Comparison of ENCODE assay signal across 13 cellular contexts in the genomic region with DNA sequence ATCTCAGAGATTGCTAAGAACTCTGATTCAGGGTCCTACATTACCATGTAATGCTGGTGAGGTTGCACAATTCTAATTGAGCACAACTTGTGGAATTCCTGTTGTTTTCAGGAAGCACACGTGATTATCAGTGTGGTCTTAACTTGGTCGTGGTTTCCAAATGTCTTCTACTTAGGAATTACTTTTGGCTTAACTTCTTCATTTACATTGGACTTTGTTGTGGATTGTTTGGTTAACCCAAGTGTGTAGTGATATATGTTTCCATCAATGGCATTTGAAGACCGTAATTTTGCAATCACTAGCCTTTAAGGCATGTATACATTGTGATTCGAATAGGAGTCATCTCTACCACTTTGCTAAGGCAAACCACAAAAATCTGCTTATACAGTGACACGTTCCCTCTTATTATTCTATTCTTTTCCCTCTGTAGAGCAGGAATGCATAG.
DNase-seq lines count a peak whose midpoint lies in the region; ATAC-seq and TF ChIP-seq lines count a peak whose summit lies in the region.
"Had no signal": no experiment of that assay in that cellular context is flagged by ENCODE, and none has a peak within 500 bp of the region (broad histone marks: within the 10 kb centered on the region; RNA-seq: fewer than 3 reads in every experiment).

No MANE protein-coding gene starts in this region.

- no peaks in the 10 kb centered on the region for H3K9me3 Mint-ChIP-seq in naive thymus-derived CD4-positive, alpha-beta T cell

- no peak overlapping the region for H3K4ac ChIP-seq in trophoblast cell (ENCODE audit: low read depth, low read length)

- no peak overlapping the region for H3K27ac Mint-ChIP-seq in naive thymus-derived CD4-positive, alpha-beta T cell

- DNase-seq in ELR (ENCODE audit: low read depth) (peak; percentile 99), NB4 (ENCODE audit: low read depth) (peak; percentile 53), mammary epithelial cell (peak; percentile 96), trophoblast cell (peak; percentile 33 to 65), head of caudate nucleus (no peak), colonic mucosa (no peak)
- DNase-seq in naive thymus-derived CD4-positive, alpha-beta T cell: no peak
- DNase-seq: glutamatergic neuron; NCI-H1092; stimulated activated CD4-positive, alpha-beta T cell treated with anti-CD3 and anti-CD28 coated beads, Interleukin-4, amount 100 ng/mL, for 24 hours; stomach had no signal

- CTCF ChIA-PET in mammary epithelial cell (lab: Charles Lee; ENCODE audit: low non-redundant PET): no interaction called here
- CTCF ChIA-PET in naive thymus-derived CD4-positive, alpha-beta T cell (lab: Charles Lee): no interaction called here

- H2BK120ac ChIP-seq in trophoblast cell (ENCODE audit: insufficient read depth, low read length, poor library complexity): no peak overlapping the region

- intact Hi-C loops in mammary epithelial cell (cut with micrococcal nuclease): loop anchor here (1.0 to 10.0 kb wide), 9 partner anchors 15 to 538 kb away; no protein-coding TSS in a partner anchor
- intact Hi-C loops in head of caudate nucleus (cut with DNase I): no loop called here
- intact Hi-C loops in naive thymus-derived CD4-positive, alpha-beta T cell (cut with micrococcal nuclease): loop anchor here in 1 of 2 donors (10.0 kb wide), 1 partner anchor 378 kb away; no protein-coding TSS in a partner anchor
- intact Hi-C loops in colonic mucosa (cut with DNase I): no loop called here

- TF ChIP-seq POLR2A in NB4 (IDR thresholded peaks at IDR 0.05; ENCODE audit: extremely low read depth, insufficient read length): no peak

- H3K36me3 ChIP-seq in mammary epithelial cell (ENCODE audit: insufficient read depth, low read length) (no peaks in the 10 kb centered on the region), trophoblast cell (ENCODE audit: control insufficient read depth in 1 of 2, insufficient read depth in 2 of 2, low read length in 2 of 2) (no peaks in the 10 kb centered on the region), colonic mucosa (no peaks in the 10 kb centered on the region)
- H3K36me3 ChIP-seq in naive thymus-derived CD4-positive, alpha-beta T cell (ENCODE audit: control insufficient read depth in 2 of 3, insufficient read depth in 3 of 3, low read length in 3 of 3): no peaks in the 10 kb centered on the region
- H3K36me3 ChIP-seq: stomach had no signal

- H3K4me3 ChIP-seq in NB4 (ENCODE audit: low read depth, low read length) (no peak overlapping the region), mammary epithelial cell (replicated peaks in 1 of 3; ENCODE audit: insufficient read depth in 1 of 3, low read depth in 2 of 3, low read length in 3 of 3) (no peak overlapping the region), trophoblast cell (ENCODE audit: low read depth, low read length) (no peak overlapping the region), colonic mucosa (no peak overlapping the region)
- H3K4me3 ChIP-seq in naive thymus-derived CD4-positive, alpha-beta T cell (ENCODE audit: low read length): no peak overlapping the region
- H3K4me3 ChIP-seq: lung, stomach had no signal

- H3K18ac ChIP-seq in trophoblast cell (ENCODE audit: low read length): no peak overlapping the region

- no peak for ATAC-seq in GM21515 (IDR thresholded peaks at IDR 0.05; ENCODE audit: unreplicated experiment)
- ATAC-seq in naive thymus-derived CD4-positive, alpha-beta T cell: no peak

- H3K14ac ChIP-seq in trophoblast cell (ENCODE audit: low read length): no peak overlapping the region

- H2BK12ac ChIP-seq in trophoblast cell (ENCODE audit: low read length): no peak overlapping the region

- no peaks in the 10 kb centered on the region for H3K9me3 ChIP-seq in mammary epithelial cell (replicated peaks; ENCODE audit: insufficient read depth, low read length)
- no peaks in the 10 kb centered on the region for H3K9me3 ChIP-seq in trophoblast cell (ENCODE audit: insufficient read depth, low read depth, low read length)
- no peaks in the 10 kb centered on the region for H3K9me3 ChIP-seq in naive thymus-derived CD4-positive, alpha-beta T cell (ENCODE audit: control insufficient read depth in 2 of 3, low read length in 3 of 3)
- no peaks in the 10 kb centered on the region for H3K9me3 ChIP-seq in colonic mucosa
- H3K9me3 ChIP-seq: stomach had no signal

- no peak overlapping the region for H2BK5ac ChIP-seq in trophoblast cell (ENCODE audit: low read depth, low read length, poor library complexity)

- H3K27ac ChIP-seq in mammary epithelial cell (ENCODE audit: insufficient read depth, low read depth, low read length) (peak overlapping the region; percentile 80), trophoblast cell (ENCODE audit: low read depth, low read length) (no peak overlapping the region), colonic mucosa (no peak overlapping the region)
- no peak overlapping the region for H3K27ac ChIP-seq in naive thymus-derived CD4-positive, alpha-beta T cell (ENCODE audit: low read depth, low read length)
- H3K27ac ChIP-seq: stomach had no signal

- POLR2A ChIA-PET in naive thymus-derived CD4-positive, alpha-beta T cell (lab: Charles Lee): no interaction called here

- H4K12ac ChIP-seq in trophoblast cell (ENCODE audit: low read depth, low read length): no peak overlapping the region

- H2AK5ac ChIP-seq in trophoblast cell (ENCODE audit: low read length): no peak overlapping the region

- H4K20me1 ChIP-seq in mammary epithelial cell (ENCODE audit: insufficient read depth, low read length): no peaks in the 10 kb centered on the region

- H4K91ac ChIP-seq in trophoblast cell (ENCODE audit: low read depth, low read length): no peak overlapping the region

- H3K4me1 Mint-ChIP-seq in naive thymus-derived CD4-positive, alpha-beta T cell: peaks cover 11 to 22% (median 13%) of the 10 kb centered on the region in 7 donors

- BruUV-seq in mammary epithelial cell (replicated peaks; lab: Mats Ljungman, UMichigan): no TSS peak

- no peaks in the 10 kb centered on the region for H3K27me3 ChIP-seq in mammary epithelial cell (ENCODE audit: insufficient read depth, low read length)
- no peaks in the 10 kb centered on the region for H3K27me3 ChIP-seq in trophoblast cell (ENCODE audit: insufficient read depth, low read length)
- H3K27me3 ChIP-seq in naive thymus-derived CD4-positive, alpha-beta T cell (ENCODE audit: control insufficient read depth in 2 of 2, insufficient read depth in 2 of 2, low read length in 2 of 2): no peaks in the 10 kb centered on the region
- H3K27me3 ChIP-seq in colonic mucosa: no peaks in the 10 kb centered on the region
- H3K27me3 ChIP-seq: stomach had no signal

- dilution Hi-C loops in mammary epithelial cell (cut with HindIII; ENCODE audit: low sequenced_read_pairs): no loop called here

- no peak overlapping the region for H4K8ac ChIP-seq in trophoblast cell (ENCODE audit: low read depth, low read length)

- peaks cover 4 to 44% (median 10%) of the 10 kb centered on the region in 5 donors for H3K27me3 Mint-ChIP-seq in naive thymus-derived CD4-positive, alpha-beta T cell

- H3K79me1 ChIP-seq in trophoblast cell (ENCODE audit: low read length): peaks cover 8% of the 10 kb centered on the region

- TF ChIP-seq CTCF in NB4 (IDR thresholded peaks at IDR 0.05; ENCODE audit: low read depth, low read length): no peak
- TF ChIP-seq CTCF in mammary epithelial cell (conservative IDR thresholded peaks at IDR 0.05 in 1 of 2, IDR thresholded peaks at IDR 0.05 in 1 of 2; ENCODE audit: extremely low read depth in 1 of 2, insufficient read depth in 1 of 2, low read depth in 1 of 2, low read length in 2 of 2): no peak
- TF ChIP-seq CTCF in colonic mucosa (IDR thresholded peaks at IDR 0.05): no peak

- H3K36me3 Mint-ChIP-seq in naive thymus-derived CD4-positive, alpha-beta T cell: no peaks in the 10 kb centered on the region

- H3K23ac ChIP-seq in trophoblast cell (ENCODE audit: low read length): no peak overlapping the region

- in situ Hi-C loops in mammary epithelial cell (cut with MboI; ENCODE audit: low sequenced_read_pairs in 2 of 2): no loop called here

- H3K4me1 ChIP-seq in mammary epithelial cell (ENCODE audit: insufficient read depth, low read length) (peaks cover 49% of the 10 kb centered on the region), trophoblast cell (ENCODE audit: control insufficient read depth in 1 of 2, insufficient read depth in 2 of 2, low read length in 2 of 2) (peaks cover 9 to 10% of the 10 kb centered on the region in 2 experiments), colonic mucosa (no peaks in the 10 kb centered on the region)
- peaks cover 6 to 9% of the 10 kb centered on the region in 2 donors for H3K4me1 ChIP-seq in naive thymus-derived CD4-positive, alpha-beta T cell (ENCODE audit: control insufficient read depth in 2 of 2, insufficient read depth in 2 of 2, low read length in 2 of 2)

- no peak overlapping the region for H2AFZ ChIP-seq in mammary epithelial cell (ENCODE audit: low read depth, low read length)
- H2AFZ ChIP-seq in trophoblast cell (ENCODE audit: insufficient read depth, low read length, poor library complexity): no peak overlapping the region

- H3K4me2 ChIP-seq in mammary epithelial cell (ENCODE audit: insufficient read depth, low read depth, low read length): peak overlapping the region; percentile 19
- no peak overlapping the region for H3K4me2 ChIP-seq in trophoblast cell (ENCODE audit: low read length)

- no peak overlapping the region for H3K4me3 Mint-ChIP-seq in naive thymus-derived CD4-positive, alpha-beta T cell

- 1% methylated on average over 5 of the region's 5 CpGs for WGBS in mammary epithelial cell (ENCODE audit: low coverage, missing lambda C conversion rate)
- WGBS in trophoblast cell (ENCODE audit: extremely low coverage, insufficient coverage, insufficient read length): no CpG with 5 or more reads among the region's 5 CpGs

- no peaks in the 10 kb centered on the region for H3K79me2 ChIP-seq in mammary epithelial cell (ENCODE audit: insufficient read depth, low read length)
- H3K79me2 ChIP-seq in trophoblast cell (ENCODE audit: control insufficient read depth, insufficient read depth, low read length, poor library complexity): no peaks in the 10 kb centered on the region

- no peak overlapping the region for H3K9ac ChIP-seq in mammary epithelial cell (ENCODE audit: insufficient read depth, low read length)
- no peak overlapping the region for H3K9ac ChIP-seq in trophoblast cell (ENCODE audit: low read length)
- no peak overlapping the region for H3K9ac ChIP-seq in colonic mucosa (ENCODE audit: low read depth in 2 of 2, low read length in 2 of 2)

Comparison
In these comparisons a context has a peak if more than half of its experiments do, and no peak if none do; other contexts are left out.
1. DNase-seq: peak in ELR (single experiment), NB4 (single experiment), mammary epithelial cell (single experiment) and trophoblast cell (2 of 2); none in head of caudate nucleus (0 of 42), naive thymus-derived CD4-positive, alpha-beta T cell (0 of 9) and colonic mucosa (single experiment).